26 cellular contexts compared by ENCODE assay signal in genomic region chr5:104265531-104266130, GRCh38.
DNase-seq lines count a peak whose midpoint lies in the region; ATAC-seq, FAIRE-seq and TF ChIP-seq lines count a peak whose summit lies in the region.
"Had no signal": no experiment of that assay in that cellular context is flagged by ENCODE, and none has a peak within 500 bp of the region (broad histone marks: within the 10 kb centered on the region; RNA-seq: fewer than 3 reads in every experiment).

No MANE protein-coding gene starts in this region.

- no peak for FAIRE-seq in H1 (lab: Jason Lieb, UNC)
- FAIRE-seq: keratinocyte had no signal

- H3K36me3 ChIP-seq in H7 (replicated peaks; ENCODE audit: control insufficient read depth, insufficient read depth, low read length) (no peaks in the 10 kb centered on the region), PC-3 (ENCODE audit: low read depth, low read length) (no peaks in the 10 kb centered on the region), H1 (ENCODE audit: control insufficient read depth in 2 of 4, insufficient read depth in 4 of 4, low read length in 3 of 4) (no peaks in the 10 kb centered on the region), BE2C (no peaks in the 10 kb centered on the region)
- no peaks in the 10 kb centered on the region for H3K36me3 ChIP-seq in CD8-positive, alpha-beta memory T cell (ENCODE audit: insufficient read depth, low read length)
- H3K36me3 ChIP-seq: stomach, tibial nerve had no signal

- no peaks in the 10 kb centered on the region for H3K23me2 ChIP-seq in H1 (ENCODE audit: low read depth, low read length)

- H3F3A ChIP-seq in PC-3 (ENCODE audit: low read length, unreplicated experiment) = no peaks in the 10 kb centered on the region

- CTCF ChIA-PET in PC-3 (lab: Charles Lee) (no interaction called here), H1 (lab: Charles Lee; ENCODE audit: partially characterized antibody) (no interaction called here)
- CTCF ChIA-PET in CD8-positive, alpha-beta memory T cell (lab: Charles Lee) = no interaction called here

- H3K9me3 ChIP-seq in PC-3 (ENCODE audit: low read length) = no peaks in the 10 kb centered on the region
- H3K9me3 ChIP-seq in H1 (ENCODE audit: insufficient read depth in 2 of 2, low read depth in 1 of 2, low read length in 1 of 2) = no peaks in the 10 kb centered on the region
- no peaks in the 10 kb centered on the region for H3K9me3 ChIP-seq in BE2C
- H3K9me3 ChIP-seq in CD8-positive, alpha-beta memory T cell (ENCODE audit: low read length) = peaks cover 4% of the 10 kb centered on the region
- H3K9me3 ChIP-seq: body of pancreas, stomach, tibial nerve had no signal

- no peaks in the 10 kb centered on the region for H3K4me1 ChIP-seq in PC-3 (ENCODE audit: insufficient read depth, low read length)
- peaks cover 0 to 5% (median 0%) of the 10 kb centered on the region in 4 experiments; a peak in 1 of 7 replicates for H3K4me1 ChIP-seq in H1 (replicated peaks in 1 of 4; ENCODE audit: control insufficient read depth in 3 of 4, insufficient read depth in 4 of 4, low read length in 3 of 4)
- H3K4me1 ChIP-seq in BE2C = peaks cover 2% of the 10 kb centered on the region; the same call in 1 of the 2 replicates
- no peaks in the 10 kb centered on the region for H3K4me1 ChIP-seq in CD8-positive, alpha-beta memory T cell (ENCODE audit: insufficient read depth, low read length)
- H3K4me1 ChIP-seq: body of pancreas, stomach, tibial nerve had no signal

- H3K79me2 ChIP-seq in PC-3 (ENCODE audit: low read length) (no peaks in the 10 kb centered on the region), H1 (ENCODE audit: control insufficient read depth in 1 of 2, insufficient read depth in 2 of 2, low read length in 2 of 2) (no peaks in the 10 kb centered on the region)

- no peak for TF ChIP-seq RAD21 in H1 (IDR thresholded peaks at IDR 0.05 in 1 of 2, conservative IDR thresholded peaks at IDR 0.05 in 1 of 2; ENCODE audit: low read depth in 2 of 2, low read length in 2 of 2)

- no peak overlapping the region for H3K4me3 Mint-ChIP-seq in nephron progenitor cell
- no peak overlapping the region for H3K4me3 Mint-ChIP-seq in CD8-positive, alpha-beta memory T cell
- H3K4me3 Mint-ChIP-seq: activated CD4-positive, alpha-beta memory T cell treated with anti-CD3 and anti-CD28 coated beads, Interleukin-2, amount 10 ng/mL, durations not matched to agents 7 days and 5 days; activated naive CD8-positive, alpha-beta T cell treated with anti-CD3 and anti-CD28 coated beads for 36 hours had no signal

- H3K4me2 ChIP-seq in PC-3 (ENCODE audit: low read length) (no peak overlapping the region), H1 (ENCODE audit: insufficient read depth in 1 of 2, low read depth in 2 of 2, low read length in 2 of 2) (no peak overlapping the region; a peak in 1 of 4 replicates)

- no peak overlapping the region for H3K27ac ChIP-seq in PC-3 (ENCODE audit: low read length)
- H3K27ac ChIP-seq in H1 (ENCODE audit: low read depth, low read length) = no peak overlapping the region
- H3K27ac ChIP-seq in CD8-positive, alpha-beta memory T cell (ENCODE audit: low read depth, low read length) = no peak overlapping the region
- H3K27ac ChIP-seq: body of pancreas, GM23248, stomach, tibial nerve had no signal

- H2BK120ac ChIP-seq in H1 (replicated peaks; ENCODE audit: low read depth, low read length) = no peak overlapping the region

- H2BK20ac ChIP-seq in H1 (ENCODE audit: low read length) = no peak overlapping the region

- no peak overlapping the region for H3K56ac ChIP-seq in H1 (replicated peaks; ENCODE audit: insufficient read length, low read depth, low read length)

- H3K9me3 Mint-ChIP-seq in nephron progenitor cell = peaks cover 7% of the 10 kb centered on the region
- H3K9me3 Mint-ChIP-seq in CD8-positive, alpha-beta memory T cell = peaks cover 2 to 31% (median 4%) of the 10 kb centered on the region in 5 donors

- H3K27ac Mint-ChIP-seq in nephron progenitor cell = peak overlapping the region; percentile 83
- no peak overlapping the region for H3K27ac Mint-ChIP-seq in CD8-positive, alpha-beta memory T cell
- H3K27ac Mint-ChIP-seq: activated CD4-positive, alpha-beta memory T cell treated with anti-CD3 and anti-CD28 coated beads, Interleukin-2, amount 10 ng/mL, durations not matched to agents 7 days and 5 days; activated naive CD8-positive, alpha-beta T cell treated with anti-CD3 and anti-CD28 coated beads for 36 hours had no signal

- POLR2A ChIA-PET in PC-3 (lab: Charles Lee; ENCODE audit: unreplicated experiment) = no interaction called here
- POLR2A ChIA-PET in H1 (lab: Charles Lee; ENCODE audit: partially characterized antibody) = no interaction called here
- POLR2A ChIA-PET in CD8-positive, alpha-beta memory T cell (lab: Charles Lee) = no interaction called here

- TF ChIP-seq CTCF in PC-3 (conservative IDR thresholded peaks at IDR 0.05; ENCODE audit: low read depth, low read length) (no peak), H1 (IDR thresholded peaks at IDR 0.05; ENCODE audit: control extremely low read depth in 1 of 3, insufficient read depth in 1 of 3, low read depth in 1 of 3, low read length in 3 of 3) (no peak), nephron progenitor cell (IDR thresholded peaks at IDR 0.05) (no peak), BE2C (IDR thresholded peaks at IDR 0.05; ENCODE audit: low read depth, low read length) (no peak)

- H4K8ac ChIP-seq in H1 (ENCODE audit: extremely low read depth, insufficient read depth, low read length) = no peak overlapping the region

- H3K79me1 ChIP-seq in H1 (ENCODE audit: low read depth, low read length) = no peaks in the 10 kb centered on the region

- H3K4ac ChIP-seq in H1 (replicated peaks; ENCODE audit: insufficient read length, low read depth, low read length) = no peak overlapping the region

- 82% methylated on average over 1 of the region's 1 CpG; no CpG with 5 or more reads in 1 of the 2 experiments for WGBS in H1 (ENCODE audit: extremely low coverage in 1 of 2, insufficient coverage in 1 of 2, insufficient read length in 1 of 2, insufficient replicate concordance in 2 of 2, low coverage in 1 of 2, low lambda C conversion rate in 2 of 2, missing lambda C conversion rate in 1 of 2), 2 experiments

- intact Hi-C loops in PC-3 (cut with micrococcal nuclease) = no loop called here

- no TSS peak for BruUV-seq in PC-3 (replicated peaks; lab: Mats Ljungman, UMichigan)

- ATAC-seq in PC-3 = peak; percentile 18; the same call in 1 of the 2 replicates
- ATAC-seq in HG02884 (IDR thresholded peaks at IDR 0.05; ENCODE audit: unreplicated experiment) = no peak
- ATAC-seq: activated CD4-positive, CD25-positive, alpha-beta regulatory T cell treated with anti-CD3 and anti-CD28 coated beads, Interleukin-2, amount 50 U/mL, for 24 hours; body of pancreas had no signal

- peaks cover 7% of the 10 kb centered on the region for H3K36me3 Mint-ChIP-seq in nephron progenitor cell (ENCODE audit: low read depth)
- no peaks in the 10 kb centered on the region for H3K36me3 Mint-ChIP-seq in CD8-positive, alpha-beta memory T cell
- H3K36me3 Mint-ChIP-seq: activated naive CD8-positive, alpha-beta T cell treated with anti-CD3 and anti-CD28 coated beads for 36 hours had no signal

- no peak overlapping the region for H2AK5ac ChIP-seq in H1 (ENCODE audit: low read depth, low read length)

- H3K4me3 ChIP-seq in H7 (ENCODE audit: insufficient read depth, low read depth, low read length) (no peak overlapping the region), PC-3 (ENCODE audit: low read length) (no peak overlapping the region), H1 (ENCODE audit: extremely low read depth in 1 of 4, insufficient read depth in 2 of 4, low read depth in 3 of 4, low read length in 4 of 4) (no peak overlapping the region), BE2C (ENCODE audit: low read depth, low read length) (no peak overlapping the region)
- H3K4me3 ChIP-seq in CD8-positive, alpha-beta memory T cell (ENCODE audit: low read length) = no peak overlapping the region
- H3K4me3 ChIP-seq: body of pancreas, GM23248, stomach, tibial nerve had no signal

- H3K9ac ChIP-seq in PC-3 (ENCODE audit: low read length) (no peak overlapping the region), H1 (replicated peaks in 1 of 4; ENCODE audit: extremely low read depth in 1 of 4, low read depth in 3 of 4, low read length in 3 of 4) (no peak overlapping the region)
- H3K9ac ChIP-seq: GM23248 had no signal

- H2BK5ac ChIP-seq in H1 (ENCODE audit: low read depth, low read length) = no peak overlapping the region

- H3K4me1 Mint-ChIP-seq in nephron progenitor cell = peaks cover 43% of the 10 kb centered on the region
- H3K4me1 Mint-ChIP-seq in CD8-positive, alpha-beta memory T cell = no peaks in the 10 kb centered on the region
- H3K4me1 Mint-ChIP-seq: activated CD4-positive, alpha-beta memory T cell treated with anti-CD3 and anti-CD28 coated beads, Interleukin-2, amount 10 ng/mL, durations not matched to agents 7 days and 5 days; activated naive CD8-positive, alpha-beta T cell treated with anti-CD3 and anti-CD28 coated beads for 36 hours had no signal

- H4K20me1 ChIP-seq in PC-3 (ENCODE audit: low read length) = no peaks in the 10 kb centered on the region
- no peaks in the 10 kb centered on the region for H4K20me1 ChIP-seq in H1 (replicated peaks in 1 of 2; ENCODE audit: control insufficient read depth in 1 of 2, insufficient read depth in 2 of 2, low read length in 2 of 2)

- H2BK15ac ChIP-seq in H1 (ENCODE audit: low read length) = no peak overlapping the region

- H3K27me3 ChIP-seq in H7 (ENCODE audit: control insufficient read depth, insufficient read depth, low read length) (no peaks in the 10 kb centered on the region), PC-3 (ENCODE audit: low read length) (no peaks in the 10 kb centered on the region), H1 (replicated peaks in 1 of 4; ENCODE audit: control insufficient read depth in 3 of 4, extremely low read depth in 1 of 4, insufficient read depth in 3 of 4, low read length in 3 of 4) (no peaks in the 10 kb centered on the region), BE2C (no peaks in the 10 kb centered on the region)
- H3K27me3 ChIP-seq in CD8-positive, alpha-beta memory T cell (ENCODE audit: insufficient read depth, low read length, poor library complexity, severe bottlenecking) = no peaks in the 10 kb centered on the region
- H3K27me3 ChIP-seq: body of pancreas, stomach, tibial nerve had no signal

- H3K23ac ChIP-seq in H1 (ENCODE audit: insufficient read length) = no peak overlapping the region

- H2BK12ac ChIP-seq in H1 (ENCODE audit: low read depth, low read length) = no peak overlapping the region

- H3K14ac ChIP-seq in H1 (ENCODE audit: insufficient read length) = no peak overlapping the region

- TF ChIP-seq POLR2A in H1 (IDR thresholded peaks at IDR 0.05; ENCODE audit: control extremely low read depth in 1 of 2, low read depth in 2 of 2, low read length in 2 of 2) = no peak

- no peak for TF ChIP-seq EP300 in H1 (IDR thresholded peaks at IDR 0.05; ENCODE audit: borderline replicate concordance in 1 of 2, low read depth in 2 of 2, low read length in 2 of 2)

- no peak overlapping the region for H4K5ac ChIP-seq in H1 (ENCODE audit: insufficient read length, low read depth, low read length)

- H3K18ac ChIP-seq in H1 (ENCODE audit: extremely low read depth, low read length) = no peak overlapping the region

- H4K91ac ChIP-seq in H1 (replicated peaks; ENCODE audit: insufficient read length, low read length) = no peak overlapping the region

- H2AFZ ChIP-seq in PC-3 (ENCODE audit: low read length) (no peak overlapping the region), H1 (ENCODE audit: low read length) (peak overlapping the region; percentile 90)
- H2AFZ ChIP-seq: GM23248 had no signal

- DNase-seq in H7 = peak; percentile 7
- no peak for DNase-seq in PC-3
- DNase-seq in H1 (ENCODE audit: low read depth in 1 of 2, low spot score in 2 of 2) = no peak
- DNase-seq in nephron progenitor cell = no peak
- no peak for DNase-seq in BE2C
- no peak for DNase-seq in CD8-positive, alpha-beta memory T cell
- DNase-seq in germinal center (ENCODE audit: low spot score) = no peak
- DNase-seq: activated CD4-positive, alpha-beta memory T cell treated with anti-CD3 and anti-CD28 coated beads, Interleukin-2, amount 10 ng/mL, durations not matched to agents 7 days and 5 days; activated effector memory CD4-positive, alpha-beta T cell treated with Interleukin-2 at 50 U/mL for 16 hours; activated naive CD8-positive, alpha-beta T cell treated with anti-CD3 and anti-CD28 coated beads for 36 hours; body of pancreas; C1 segment of cervical spinal cord; Calu3; effector memory CD4-positive, alpha-beta T cell; erythroblast; GM23248; hypothalamus; KG1; NCI-H187; NCI-H748 treated with DMSO at 0.1 percent for 48 hours; stimulated activated CD8-positive, alpha-beta memory T cell treated with anti-CD3 and anti-CD28 coated beads, Interleukin-4, amount 100 ng/mL, for 48 hours; stomach had no signal

- H3K27me3 Mint-ChIP-seq in nephron progenitor cell (ENCODE audit: low read depth, poor library complexity) = no peaks in the 10 kb centered on the region
- H3K27me3 Mint-ChIP-seq in CD8-positive, alpha-beta memory T cell = no peaks in the 10 kb centered on the region
- H3K27me3 Mint-ChIP-seq: activated CD4-positive, alpha-beta memory T cell treated with anti-CD3 and anti-CD28 coated beads, Interleukin-2, amount 10 ng/mL, durations not matched to agents 7 days and 5 days; activated naive CD8-positive, alpha-beta T cell treated with anti-CD3 and anti-CD28 coated beads for 36 hours had no signal

- H3K9me2 ChIP-seq in PC-3 (replicated peaks; ENCODE audit: low read length) = no peaks in the 10 kb centered on the region
